Comparison of ENCODE assay signal across 1 cellular context in genomic region chr1:3992103-3992556, GRCh38.
TF ChIP-seq lines count a peak whose summit lies in the region.

No MANE protein-coding gene starts in this region.

TF ChIP-seq in HEK293, 187 proteins besides CTCF, POLR2A, EP300 and RAD21 (continued from another document and continues in another):
- TF ChIP-seq, protein P1, sequence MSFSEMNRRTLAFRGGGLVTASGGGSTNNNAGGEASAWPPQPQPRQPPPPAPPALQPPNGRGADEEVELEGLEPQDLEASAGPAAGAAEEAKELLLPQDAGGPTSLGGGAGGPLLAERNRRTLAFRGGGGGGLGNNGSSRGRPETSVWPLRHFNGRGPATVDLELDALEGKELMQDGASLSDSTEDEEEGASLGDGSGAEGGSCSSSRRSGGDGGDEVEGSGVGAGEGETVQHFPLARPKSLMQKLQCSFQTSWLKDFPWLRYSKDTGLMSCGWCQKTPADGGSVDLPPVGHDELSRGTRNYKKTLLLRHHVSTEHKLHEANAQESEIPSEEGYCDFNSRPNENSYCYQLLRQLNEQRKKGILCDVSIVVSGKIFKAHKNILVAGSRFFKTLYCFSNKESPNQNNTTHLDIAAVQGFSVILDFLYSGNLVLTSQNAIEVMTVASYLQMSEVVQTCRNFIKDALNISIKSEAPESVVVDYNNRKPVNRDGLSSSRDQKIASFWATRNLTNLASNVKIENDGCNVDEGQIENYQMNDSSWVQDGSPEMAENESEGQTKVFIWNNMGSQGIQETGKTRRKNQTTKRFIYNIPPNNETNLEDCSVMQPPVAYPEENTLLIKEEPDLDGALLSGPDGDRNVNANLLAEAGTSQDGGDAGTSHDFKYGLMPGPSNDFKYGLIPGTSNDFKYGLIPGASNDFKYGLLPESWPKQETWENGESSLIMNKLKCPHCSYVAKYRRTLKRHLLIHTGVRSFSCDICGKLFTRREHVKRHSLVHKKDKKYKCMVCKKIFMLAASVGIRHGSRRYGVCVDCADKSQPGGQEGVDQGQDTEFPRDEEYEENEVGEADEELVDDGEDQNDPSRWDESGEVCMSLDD (tag by site-specific recombination; IDR thresholded peaks at IDR 0.05), result peak; percentile 90
- peak; percentile 98 for TF ChIP-seq ZNF670 (tag by site-specific recombination; IDR thresholded peaks at IDR 0.05; ENCODE audit: low read depth)
- peak; percentile 40; the same call in 1 of the 2 replicates for TF ChIP-seq KLF16 (tag by site-specific recombination; IDR thresholded peaks at IDR 0.05)
- TF ChIP-seq ZNF169 (tag by site-specific recombination; IDR thresholded peaks at IDR 0.05), result peak; percentile 98
- no peak for TF ChIP-seq ZSCAN30 (tag by site-specific recombination; IDR thresholded peaks at IDR 0.05)
- TF ChIP-seq ZNF404 (tag by site-specific recombination; IDR thresholded peaks at IDR 0.05), result peak; percentile 71
- no peak for TF ChIP-seq FEZF1 (tag by site-specific recombination; IDR thresholded peaks at IDR 0.05)
- no peak for TF ChIP-seq ZNF175 (tag by site-specific recombination; IDR thresholded peaks at IDR 0.05)
- TF ChIP-seq GLIS2 (tag by site-specific recombination; IDR thresholded peaks at IDR 0.05), result peak; percentile 57; the same call in 1 of the 2 replicates
- TF ChIP-seq ZNF501 (tag by site-specific recombination; IDR thresholded peaks at IDR 0.05), result peak; percentile 84
- TF ChIP-seq ZNF624 (tag by site-specific recombination; IDR thresholded peaks at IDR 0.05), result no peak
- TF ChIP-seq, protein P2, sequence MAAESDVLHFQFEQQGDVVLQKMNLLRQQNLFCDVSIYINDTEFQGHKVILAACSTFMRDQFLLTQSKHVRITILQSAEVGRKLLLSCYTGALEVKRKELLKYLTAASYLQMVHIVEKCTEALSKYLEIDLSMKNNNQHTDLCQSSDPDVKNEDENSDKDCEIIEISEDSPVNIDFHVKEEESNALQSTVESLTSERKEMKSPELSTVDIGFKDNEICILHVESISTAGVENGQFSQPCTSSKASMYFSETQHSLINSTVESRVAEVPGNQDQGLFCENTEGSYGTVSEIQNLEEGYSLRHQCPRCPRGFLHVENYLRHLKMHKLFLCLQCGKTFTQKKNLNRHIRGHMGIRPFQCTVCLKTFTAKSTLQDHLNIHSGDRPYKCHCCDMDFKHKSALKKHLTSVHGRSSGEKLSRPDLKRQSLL (tag by site-specific recombination; IDR thresholded peaks at IDR 0.05), result 0 out of 2 replicates have a peak, but pooled peaks have one; percentile 22
- TF ChIP-seq ZEB2 (tag by site-specific recombination; IDR thresholded peaks at IDR 0.05), result peak; percentile 96
- TF ChIP-seq, protein P3, sequence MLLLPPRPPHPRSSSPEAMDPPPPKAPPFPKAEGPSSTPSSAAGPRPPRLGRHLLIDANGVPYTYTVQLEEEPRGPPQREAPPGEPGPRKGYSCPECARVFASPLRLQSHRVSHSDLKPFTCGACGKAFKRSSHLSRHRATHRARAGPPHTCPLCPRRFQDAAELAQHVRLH (tag by site-specific recombination; IDR thresholded peaks at IDR 0.05), result no peak
- TF ChIP-seq ZNF354C (tag by site-specific recombination; IDR thresholded peaks at IDR 0.05; ENCODE audit: borderline replicate concordance, low read depth), result 0 out of 2 replicates have a peak, but pooled peaks have one; percentile 53
- TF ChIP-seq ZNF76 (tag by site-specific recombination; IDR thresholded peaks at IDR 0.05; ENCODE audit: borderline replicate concordance, low read depth), result peak; percentile 86
- TF ChIP-seq, protein P4, sequence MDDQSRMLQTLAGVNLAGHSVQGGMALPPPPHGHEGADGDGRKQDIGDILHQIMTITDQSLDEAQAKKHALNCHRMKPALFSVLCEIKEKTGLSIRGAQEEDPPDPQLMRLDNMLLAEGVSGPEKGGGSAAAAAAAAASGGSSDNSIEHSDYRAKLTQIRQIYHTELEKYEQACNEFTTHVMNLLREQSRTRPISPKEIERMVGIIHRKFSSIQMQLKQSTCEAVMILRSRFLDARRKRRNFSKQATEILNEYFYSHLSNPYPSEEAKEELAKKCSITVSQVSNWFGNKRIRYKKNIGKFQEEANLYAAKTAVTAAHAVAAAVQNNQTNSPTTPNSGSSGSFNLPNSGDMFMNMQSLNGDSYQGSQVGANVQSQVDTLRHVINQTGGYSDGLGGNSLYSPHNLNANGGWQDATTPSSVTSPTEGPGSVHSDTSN (CRISPR knock-in tag; IDR thresholded peaks at IDR 0.05), result no peak
- no peak for TF ChIP-seq ZNF138 (tag by site-specific recombination; IDR thresholded peaks at IDR 0.05; ENCODE audit: borderline replicate concordance)
- no peak for TF ChIP-seq ZBTB44 (tag by site-specific recombination; IDR thresholded peaks at IDR 0.05)
- 0 out of 2 replicates have a peak, but pooled peaks have one; percentile 3 for TF ChIP-seq ZNF10 (tag by site-specific recombination; IDR thresholded peaks at IDR 0.05)
- TF ChIP-seq, protein P5, sequence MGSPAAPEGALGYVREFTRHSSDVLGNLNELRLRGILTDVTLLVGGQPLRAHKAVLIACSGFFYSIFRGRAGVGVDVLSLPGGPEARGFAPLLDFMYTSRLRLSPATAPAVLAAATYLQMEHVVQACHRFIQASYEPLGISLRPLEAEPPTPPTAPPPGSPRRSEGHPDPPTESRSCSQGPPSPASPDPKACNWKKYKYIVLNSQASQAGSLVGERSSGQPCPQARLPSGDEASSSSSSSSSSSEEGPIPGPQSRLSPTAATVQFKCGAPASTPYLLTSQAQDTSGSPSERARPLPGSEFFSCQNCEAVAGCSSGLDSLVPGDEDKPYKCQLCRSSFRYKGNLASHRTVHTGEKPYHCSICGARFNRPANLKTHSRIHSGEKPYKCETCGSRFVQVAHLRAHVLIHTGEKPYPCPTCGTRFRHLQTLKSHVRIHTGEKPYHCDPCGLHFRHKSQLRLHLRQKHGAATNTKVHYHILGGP (tag by site-specific recombination; IDR thresholded peaks at IDR 0.05), result peak; percentile 73
- TF ChIP-seq, protein P6, sequence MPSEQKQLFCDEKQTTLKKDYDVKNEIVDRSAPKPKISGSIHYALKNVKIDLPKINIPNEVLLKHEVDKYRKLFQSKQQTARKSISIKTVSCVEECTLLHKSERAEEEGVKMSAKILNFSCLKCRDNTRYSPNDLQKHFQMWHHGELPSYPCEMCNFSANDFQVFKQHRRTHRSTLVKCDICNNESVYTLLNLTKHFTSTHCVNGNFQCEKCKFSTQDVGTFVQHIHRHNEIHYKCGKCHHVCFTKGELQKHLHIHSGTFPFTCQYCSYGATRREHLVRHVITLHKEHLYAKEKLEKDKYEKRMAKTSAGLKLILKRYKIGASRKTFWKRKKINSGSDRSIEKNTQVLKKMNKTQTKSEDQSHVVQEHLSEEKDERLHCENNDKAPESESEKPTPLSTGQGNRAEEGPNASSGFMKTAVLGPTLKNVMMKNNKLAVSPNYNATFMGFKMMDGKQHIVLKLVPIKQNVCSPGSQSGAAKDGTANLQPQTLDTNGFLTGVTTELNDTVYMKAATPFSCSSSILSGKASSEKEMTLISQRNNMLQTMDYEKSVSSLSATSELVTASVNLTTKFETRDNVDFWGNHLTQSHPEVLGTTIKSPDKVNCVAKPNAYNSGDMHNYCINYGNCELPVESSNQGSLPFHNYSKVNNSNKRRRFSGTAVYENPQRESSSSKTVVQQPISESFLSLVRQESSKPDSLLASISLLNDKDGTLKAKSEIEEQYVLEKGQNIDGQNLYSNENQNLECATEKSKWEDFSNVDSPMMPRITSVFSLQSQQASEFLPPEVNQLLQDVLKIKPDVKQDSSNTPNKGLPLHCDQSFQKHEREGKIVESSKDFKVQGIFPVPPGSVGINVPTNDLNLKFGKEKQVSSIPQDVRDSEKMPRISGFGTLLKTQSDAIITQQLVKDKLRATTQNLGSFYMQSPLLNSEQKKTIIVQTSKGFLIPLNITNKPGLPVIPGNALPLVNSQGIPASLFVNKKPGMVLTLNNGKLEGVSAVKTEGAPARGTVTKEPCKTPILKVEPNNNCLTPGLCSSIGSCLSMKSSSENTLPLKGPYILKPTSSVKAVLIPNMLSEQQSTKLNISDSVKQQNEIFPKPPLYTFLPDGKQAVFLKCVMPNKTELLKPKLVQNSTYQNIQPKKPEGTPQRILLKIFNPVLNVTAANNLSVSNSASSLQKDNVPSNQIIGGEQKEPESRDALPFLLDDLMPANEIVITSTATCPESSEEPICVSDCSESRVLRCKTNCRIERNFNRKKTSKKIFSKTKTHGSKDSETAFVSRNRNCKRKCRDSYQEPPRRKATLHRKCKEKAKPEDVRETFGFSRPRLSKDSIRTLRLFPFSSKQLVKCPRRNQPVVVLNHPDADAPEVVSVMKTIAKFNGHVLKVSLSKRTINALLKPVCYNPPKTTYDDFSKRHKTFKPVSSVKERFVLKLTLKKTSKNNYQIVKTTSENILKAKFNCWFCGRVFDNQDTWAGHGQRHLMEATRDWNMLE (tag by site-specific recombination; conservative IDR thresholded peaks at IDR 0.05; ENCODE audit: low read depth), result peak; percentile 49
- TF ChIP-seq ZNF621 (tag by site-specific recombination; IDR thresholded peaks at IDR 0.05), result peak; percentile 99
- peak; percentile 49; the same call in 1 of the 2 replicates for TF ChIP-seq ZNF19 (tag by site-specific recombination; IDR thresholded peaks at IDR 0.05; ENCODE audit: low read depth)
- peak; percentile 99 for TF ChIP-seq ZNF114 (tag by site-specific recombination; IDR thresholded peaks at IDR 0.05)
- TF ChIP-seq ZBTB7A (tag by site-specific recombination; IDR thresholded peaks at IDR 0.05; ENCODE audit: low read depth), result peak; percentile 96
- no peak for TF ChIP-seq ZNF677 (tag by site-specific recombination; IDR thresholded peaks at IDR 0.05)
- TF ChIP-seq, protein P7, sequence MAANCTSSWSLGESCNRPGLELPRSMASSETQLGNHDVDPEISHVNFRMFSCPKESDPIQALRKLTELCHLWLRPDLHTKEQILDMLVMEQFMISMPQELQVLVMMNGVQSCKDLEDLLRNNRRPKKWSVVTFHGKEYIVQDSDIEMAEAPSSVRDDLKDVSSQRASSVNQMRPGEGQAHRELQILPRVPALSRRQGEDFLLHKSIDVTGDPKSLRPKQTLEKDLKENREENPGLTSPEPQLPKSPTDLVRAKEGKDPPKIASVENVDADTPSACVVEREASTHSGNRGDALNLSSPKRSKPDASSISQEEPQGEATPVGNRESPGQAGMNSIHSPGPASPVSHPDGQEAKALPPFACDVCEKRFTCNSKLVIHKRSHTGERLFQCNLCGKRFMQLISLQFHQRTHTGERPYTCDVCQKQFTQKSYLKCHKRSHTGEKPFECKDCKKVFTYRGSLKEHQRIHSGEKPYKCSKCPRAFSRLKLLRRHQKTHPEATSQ (tag by site-specific recombination; IDR thresholded peaks at IDR 0.05), result peak; percentile 97
- peak; percentile 82 for TF ChIP-seq SETDB1 (IDR thresholded peaks at IDR 0.05; ENCODE audit: insufficient read length, low read length)
- TF ChIP-seq ZFHX2 (tag by site-specific recombination; conservative IDR thresholded peaks at IDR 0.05), result peak; percentile 50; the same call in 1 of the 2 replicates
- peak; percentile 99 for TF ChIP-seq KLF8 (tag by site-specific recombination; IDR thresholded peaks at IDR 0.05)
- no peak for TF ChIP-seq PRDM1 (tag by site-specific recombination; IDR thresholded peaks at IDR 0.05)
- TF ChIP-seq, protein P8, sequence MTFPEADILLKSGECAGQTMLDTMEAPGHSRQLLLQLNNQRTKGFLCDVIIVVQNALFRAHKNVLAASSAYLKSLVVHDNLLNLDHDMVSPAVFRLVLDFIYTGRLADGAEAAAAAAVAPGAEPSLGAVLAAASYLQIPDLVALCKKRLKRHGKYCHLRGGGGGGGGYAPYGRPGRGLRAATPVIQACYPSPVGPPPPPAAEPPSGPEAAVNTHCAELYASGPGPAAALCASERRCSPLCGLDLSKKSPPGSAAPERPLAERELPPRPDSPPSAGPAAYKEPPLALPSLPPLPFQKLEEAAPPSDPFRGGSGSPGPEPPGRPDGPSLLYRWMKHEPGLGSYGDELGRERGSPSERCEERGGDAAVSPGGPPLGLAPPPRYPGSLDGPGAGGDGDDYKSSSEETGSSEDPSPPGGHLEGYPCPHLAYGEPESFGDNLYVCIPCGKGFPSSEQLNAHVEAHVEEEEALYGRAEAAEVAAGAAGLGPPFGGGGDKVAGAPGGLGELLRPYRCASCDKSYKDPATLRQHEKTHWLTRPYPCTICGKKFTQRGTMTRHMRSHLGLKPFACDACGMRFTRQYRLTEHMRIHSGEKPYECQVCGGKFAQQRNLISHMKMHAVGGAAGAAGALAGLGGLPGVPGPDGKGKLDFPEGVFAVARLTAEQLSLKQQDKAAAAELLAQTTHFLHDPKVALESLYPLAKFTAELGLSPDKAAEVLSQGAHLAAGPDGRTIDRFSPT (tag by site-specific recombination; IDR thresholded peaks at IDR 0.05), result peak; percentile 91
- TF ChIP-seq OSR2 (tag by site-specific recombination; IDR thresholded peaks at IDR 0.05), result peak; percentile 47; the same call in 1 of the 2 replicates
- peak; percentile 49 for TF ChIP-seq ZNF211 (tag by site-specific recombination; IDR thresholded peaks at IDR 0.05; ENCODE audit: low read depth)
- TF ChIP-seq, protein P9, sequence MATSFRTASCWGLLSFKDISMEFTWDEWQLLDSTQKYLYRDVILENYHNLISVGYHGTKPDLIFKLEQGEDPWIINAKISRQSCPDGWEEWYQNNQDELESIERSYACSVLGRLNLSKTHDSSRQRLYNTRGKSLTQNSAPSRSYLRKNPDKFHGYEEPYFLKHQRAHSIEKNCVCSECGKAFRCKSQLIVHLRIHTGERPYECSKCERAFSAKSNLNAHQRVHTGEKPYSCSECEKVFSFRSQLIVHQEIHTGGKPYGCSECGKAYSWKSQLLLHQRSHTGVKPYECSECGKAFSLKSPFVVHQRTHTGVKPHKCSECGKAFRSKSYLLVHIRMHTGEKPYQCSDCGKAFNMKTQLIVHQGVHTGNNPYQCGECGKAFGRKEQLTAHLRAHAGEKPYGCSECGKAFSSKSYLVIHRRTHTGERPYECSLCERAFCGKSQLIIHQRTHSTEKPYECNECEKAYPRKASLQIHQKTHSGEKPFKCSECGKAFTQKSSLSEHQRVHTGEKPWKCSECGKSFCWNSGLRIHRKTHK (tag by site-specific recombination; IDR thresholded peaks at IDR 0.05), result peak; percentile 76; the same call in 1 of the 2 replicates
- peak; percentile 99 for TF ChIP-seq ZNF658 (tag by site-specific recombination; IDR thresholded peaks at IDR 0.05)
- 0 out of 2 replicates have a peak, but pooled peaks have one; percentile 18 for TF ChIP-seq ZNF645 (tag by site-specific recombination; IDR thresholded peaks at IDR 0.05)
- TF ChIP-seq BCL11A (tag by site-specific recombination; IDR thresholded peaks at IDR 0.05; ENCODE audit: low read depth), result 0 out of 2 replicates have a peak, but pooled peaks have one; percentile 47
